ENCODE assay signal across 8 cellular contexts in genomic region chr2:190646780-190647626, GRCh38. TPM values are rescaled to one million over a fixed set of nuclear protein-coding genes. Genes with fewer than 3 reads are reported as not detected.
A peak's percentile ranks its signal among the peaks of the same experiment; 100 is the strongest.
DNase-seq lines count a peak whose midpoint lies in the region; ATAC-seq, FAIRE-seq and TF ChIP-seq lines count a peak whose summit lies in the region.

No MANE protein-coding gene starts in this region.

- H3K36me3 Mint-ChIP-seq in activated naive CD4-positive, alpha-beta T cell treated with anti-CD3 and anti-CD28 coated beads, Interleukin-2, amount 50 U/mL, for 24 hours = no peaks in the 10 kb centered on the region
- H3K36me3 Mint-ChIP-seq in activated naive CD4-positive, alpha-beta T cell treated with anti-CD3 and anti-CD28 coated beads, Interleukin-2, amount 10 ng/mL, durations not matched to agents 7 days and 5 days = peaks cover 7% of the 10 kb centered on the region
- H3K36me3 Mint-ChIP-seq in memory B cell = no peaks in the 10 kb centered on the region

- H3K9me3 ChIP-seq in K562 (replicated peaks; ENCODE audit: control insufficient read depth, insufficient read depth, low read depth, low read length) = no peaks in the 10 kb centered on the region
- H3K9me3 ChIP-seq in thyroid gland = no peaks in the 10 kb centered on the region

- H3K4me1 ChIP-seq in K562 (replicated peaks in 1 of 2; ENCODE audit: control insufficient read depth in 2 of 2, insufficient read depth in 2 of 2, low read length in 2 of 2) (peaks cover 7 to 15% of the 10 kb centered on the region in 2 experiments; a peak in 4 of 5 replicates), thyroid gland (peaks cover 6 to 17% of the 10 kb centered on the region in 2 donors)

- WGBS in K562 (ENCODE audit: insufficient coverage, low coverage, missing lambda C conversion rate) = 58% methylated on average over 9 of the region's 9 CpGs
- WGBS in thyroid gland, 2 donors = 60 to 66% methylated on average over 9 of the region's 9 CpGs

- peak overlapping the region; percentile 68 for H3K4me3 Mint-ChIP-seq in activated naive CD4-positive, alpha-beta T cell treated with anti-CD3 and anti-CD28 coated beads, Interleukin-2, amount 50 U/mL, for 24 hours
- H3K4me3 Mint-ChIP-seq in activated naive CD4-positive, alpha-beta T cell treated with anti-CD3 and anti-CD28 coated beads, Interleukin-2, amount 10 ng/mL, durations not matched to agents 7 days and 5 days = no peak overlapping the region
- peak overlapping the region; percentile 27 for H3K4me3 Mint-ChIP-seq in memory B cell

- H3K36me3 ChIP-seq in K562 (ENCODE audit: control insufficient read depth, insufficient read depth, low read length) = no peaks in the 10 kb centered on the region
- H3K36me3 ChIP-seq in thyroid gland = no peaks in the 10 kb centered on the region

- FAIRE-seq in K562 (lab: Jason Lieb, UNC) = peak; percentile 29

- ATAC-seq in K562 (no peak), memory B cell (ENCODE audit: low read depth) (no peak), omental fat pad (ENCODE audit: low FRiP score) (no peak), HG02588 (IDR thresholded peaks at IDR 0.05; ENCODE audit: unreplicated experiment) (no peak), GM21390 (IDR thresholded peaks at IDR 0.05; ENCODE audit: unreplicated experiment) (no peak)

- no peak for TF ChIP-seq EP300 in K562 (IDR thresholded peaks at IDR 0.05; ENCODE audit: low read length)

- in situ Hi-C loops in K562 (cut with MboI) = no loop called here

- no peaks in the 10 kb centered on the region for H3K27me3 ChIP-seq in K562 (ENCODE audit: control insufficient read depth in 2 of 2, insufficient read depth in 2 of 2, low read length in 2 of 2)
- no peaks in the 10 kb centered on the region for H3K27me3 ChIP-seq in thyroid gland

- H3K27me3 Mint-ChIP-seq in activated naive CD4-positive, alpha-beta T cell treated with anti-CD3 and anti-CD28 coated beads, Interleukin-2, amount 50 U/mL, for 24 hours = no peaks in the 10 kb centered on the region
- peaks cover 10% of the 10 kb centered on the region for H3K27me3 Mint-ChIP-seq in activated naive CD4-positive, alpha-beta T cell treated with anti-CD3 and anti-CD28 coated beads, Interleukin-2, amount 10 ng/mL, durations not matched to agents 7 days and 5 days
- H3K27me3 Mint-ChIP-seq in memory B cell = no peaks in the 10 kb centered on the region

- TF ChIP-seq POLR2A in K562 (conservative IDR thresholded peaks at IDR 0.05) (no peak), thyroid gland (IDR thresholded peaks at IDR 0.05) (no peak)

- peak overlapping the region; percentile 63 for H3K27ac Mint-ChIP-seq in activated naive CD4-positive, alpha-beta T cell treated with anti-CD3 and anti-CD28 coated beads, Interleukin-2, amount 50 U/mL, for 24 hours
- no peak overlapping the region for H3K27ac Mint-ChIP-seq in activated naive CD4-positive, alpha-beta T cell treated with anti-CD3 and anti-CD28 coated beads, Interleukin-2, amount 10 ng/mL, durations not matched to agents 7 days and 5 days
- peak overlapping the region; percentile 49 for H3K27ac Mint-ChIP-seq in memory B cell

- POLR2A ChIA-PET in K562 (lab: Yijun Ruan, JAX) = interaction anchor here (0.5 to 1.4 kb wide), 4 partner anchors 9 to 235 kb away, joined by 3 to 6 read pairs (median 3); no protein-coding TSS in a partner anchor

- H4K20me1 ChIP-seq in K562 (replicated peaks; ENCODE audit: control insufficient read depth, insufficient read depth, low read length) = no peaks in the 10 kb centered on the region

- no peak overlapping the region for H3K27ac ChIP-seq in K562 (ENCODE audit: extremely low read depth, low read depth, low read length)
- H3K27ac ChIP-seq in thyroid gland = peak overlapping the region in 2 of 3 donors; percentile 9 to 19

- H3K9me1 ChIP-seq in K562 (ENCODE audit: control insufficient read depth, insufficient read depth, low read length) = no peaks in the 10 kb centered on the region

- H3K79me2 ChIP-seq in K562 (ENCODE audit: control insufficient read depth, insufficient read depth, low read length) = peaks cover 29% of the 10 kb centered on the region

- TF ChIP-seq CTCF in K562 (IDR thresholded peaks at IDR 0.05 in 2 of 3, conservative IDR thresholded peaks at IDR 0.05 in 1 of 3; ENCODE audit: insufficient read depth in 2 of 3, low read depth in 1 of 3, low read length in 3 of 3) (no peak), thyroid gland (IDR thresholded peaks at IDR 0.05) (no peak), omental fat pad (IDR thresholded peaks at IDR 0.05) (no peak)

- CTCF ChIA-PET in activated naive CD4-positive, alpha-beta T cell treated with anti-CD3 and anti-CD28 coated beads, Interleukin-2, amount 10 ng/mL, durations not matched to agents 7 days and 5 days (lab: Charles Lee) = interaction anchor here (1.1 kb wide), 1 partner anchor 12 kb away, joined by 5 read pairs; no protein-coding TSS in a partner anchor
- CTCF ChIA-PET in K562 (lab: Yijun Ruan, JAX; ENCODE audit: low intra/inter-chr PET ratio) = no interaction called here

- peaks cover 56% of the 10 kb centered on the region for H3K4me1 Mint-ChIP-seq in activated naive CD4-positive, alpha-beta T cell treated with anti-CD3 and anti-CD28 coated beads, Interleukin-2, amount 50 U/mL, for 24 hours
- peaks cover 30% of the 10 kb centered on the region for H3K4me1 Mint-ChIP-seq in activated naive CD4-positive, alpha-beta T cell treated with anti-CD3 and anti-CD28 coated beads, Interleukin-2, amount 10 ng/mL, durations not matched to agents 7 days and 5 days
- peaks cover 11% of the 10 kb centered on the region for H3K4me1 Mint-ChIP-seq in memory B cell

- no peaks in the 10 kb centered on the region for H3K9me3 Mint-ChIP-seq in activated naive CD4-positive, alpha-beta T cell treated with anti-CD3 and anti-CD28 coated beads, Interleukin-2, amount 50 U/mL, for 24 hours
- no peaks in the 10 kb centered on the region for H3K9me3 Mint-ChIP-seq in activated naive CD4-positive, alpha-beta T cell treated with anti-CD3 and anti-CD28 coated beads, Interleukin-2, amount 10 ng/mL, durations not matched to agents 7 days and 5 days
- H3K9me3 Mint-ChIP-seq in memory B cell = no peaks in the 10 kb centered on the region

- intact Hi-C loops in K562 (cut with micrococcal nuclease) = no loop called here
- intact Hi-C loops in thyroid gland (cut with DNase I) = loop anchor here (10.0 kb wide), 1 partner anchor 112 kb away; the partner anchor contains the start of gene NEMP2

- no peak for DNase-seq in activated naive CD4-positive, alpha-beta T cell treated with anti-CD3 and anti-CD28 coated beads, Interleukin-2, amount 10 ng/mL, durations not matched to agents 7 days and 5 days
- DNase-seq in K562 (ENCODE audit: extremely low read depth in 1 of 4, low spot score in 3 of 4) (no peak), memory B cell (ENCODE audit: low spot score in 2 of 2) (no peak), thyroid gland (peak in 1 of 2 donors; percentile 8), omental fat pad (ENCODE audit: low spot score) (no peak)

- no peak overlapping the region for H3K4me2 ChIP-seq in K562 (ENCODE audit: insufficient read depth, low read length)

- H2AFZ ChIP-seq in K562 (ENCODE audit: low read depth, low read length) = peak overlapping the region; percentile 20; the same call in 1 of the 2 replicates

- no peak for TF ChIP-seq RAD21 in K562 (CRISPR knock-in tag; conservative IDR thresholded peaks at IDR 0.05 in 1 of 2, IDR thresholded peaks at IDR 0.05 in 1 of 2)

- BruUV-seq in K562 (replicated peaks; lab: Mats Ljungman, UMichigan) = no TSS peak

- H3K9ac ChIP-seq in K562 (ENCODE audit: insufficient read depth in 1 of 2, low read depth in 2 of 2, low read length in 2 of 2) = no peak overlapping the region

- H3K4me3 ChIP-seq in K562 (no peak overlapping the region), thyroid gland (replicated peaks in 1 of 3) (no peak overlapping the region)

TF ChIP-seq in K562, 482 proteins besides CTCF, POLR2A, EP300 and RAD21 (continues in another document):
- no peak for TF ChIP-seq TGIF2 (CRISPR knock-in tag; IDR thresholded peaks at IDR 0.05)
- no peak for TF ChIP-seq MCM7 (IDR thresholded peaks at IDR 0.05)
- no peak for TF ChIP-seq ARID2 (IDR thresholded peaks at IDR 0.05)
- no peak for TF ChIP-seq CREB3 (tag; conservative IDR thresholded peaks at IDR 0.05; ENCODE audit: low read depth)

RNA-seq across cellular contexts. Expression of gene NAB1, which starts 1.9 kb away (rescaled TPM):
- 18.4 and 32.2 TPM in 2 replicates for total RNA-seq in K562 (2011; cell fraction: chromatin; rRNA removed; ENCODE audit: low replicate concordance)
- 6.8 and 10.3 TPM in 2 replicates for total RNA-seq in K562 (2011; cell fraction: nucleolus; rRNA removed)
- total RNA-seq in K562 (2011; cell fraction: nucleoplasm; rRNA removed) = 14.0 and 16.0 TPM in 2 replicates
- total RNA-seq in K562 (2014; rRNA removed) (17.6 and 20.6 TPM in 2 replicates), K562 (2014; rRNA removed; fragmentation: Illumina TruSeq; extraction: Trizol) (20.2 and 22.8 TPM in 2 replicates), K562 (2015; rRNA removed; fragmentation: Illumina TruSeq; extraction: Trizol) (20.7 and 21.7 TPM in 2 replicates), K562 (2021) (16.3 and 17.2 TPM in 2 replicates), thyroid gland (10 to 100 TPM; 64.1 to 90.8 (median 83.0) TPM), omental fat pad (10 to 100 TPM; 50.7 to 83.5 (median 58.5) TPM)
- polyA plus RNA-seq in K562 (2011; rRNA removed) (18.3 and 23.0 TPM in 2 replicates), K562 (2014; fragmentation: Illumina TruSeq; extraction: Trizol) (14.3 and 15.5 TPM in 2 replicates), K562 (2014; fragmentation: Nextera tagmentation; extraction: Ambion mirVana) (1 to 10 TPM; 3.1 to 4.0 TPM), K562 (2014; rRNA removed) (10.5 and 11.9 TPM in 2 replicates)
- polyA plus RNA-seq in K562 (2011; cell fraction: cytosol; rRNA removed) = 5.1 and 7.5 TPM in 2 replicates
- polyA plus RNA-seq in K562 (2011; cell fraction: nucleus; rRNA removed) = 30.1 and 30.9 TPM in 2 replicates
- polyA plus RNA-seq in K562 (2012) = 11.6 and 12.8 TPM in 2 replicates
- 33.5 and 34.3 TPM in 2 replicates for polyA minus RNA-seq in K562 (2011; rRNA and poly(A)+ RNA removed)
- 10.5 and 13.2 TPM in 2 replicates for polyA minus RNA-seq in K562 (2011; cell fraction: cytosol; rRNA and poly(A)+ RNA removed)
- polyA minus RNA-seq in K562 (2011; cell fraction: nucleus; rRNA and poly(A)+ RNA removed) = 18.2 and 28.2 TPM in 2 replicates
